ENCODE assay signal across 7 cellular contexts in genomic region chr16:81008151-81008789, GRCh38. TPM values are rescaled to one million over a fixed set of nuclear protein-coding genes. Genes with fewer than 3 reads are reported as not detected.
DNase-seq lines count a peak whose midpoint lies in the region; ATAC-seq, FAIRE-seq and TF ChIP-seq lines count a peak whose summit lies in the region.

No MANE protein-coding gene starts in this region.

- no peak for ATAC-seq in GM19351 (IDR thresholded peaks at IDR 0.05; ENCODE audit: unreplicated experiment)

- H3K27me3 ChIP-seq in HUES64 (ENCODE audit: insufficient read depth, low read length) (no peaks in the 10 kb centered on the region), keratinocyte (ENCODE audit: control insufficient read depth, extremely low read depth, insufficient read depth, low read length) (no peaks in the 10 kb centered on the region), stomach (no peaks in the 10 kb centered on the region)

- H3K9me1 ChIP-seq in keratinocyte (ENCODE audit: control insufficient read depth, extremely low read depth, insufficient read depth, low read length): peaks cover 3% of the 10 kb centered on the region

- H3K27ac ChIP-seq in HUES64 (ENCODE audit: low read depth, low read length): peak overlapping the region; percentile 92; the same call in 1 of the 2 replicates
- H3K27ac ChIP-seq in keratinocyte (ENCODE audit: control insufficient read depth, insufficient read depth, low read length): peak overlapping the region; percentile 99
- H3K27ac ChIP-seq in stomach: peak overlapping the region; percentile 95 to 99 (median 98)

- H3K4me3 ChIP-seq in HUES64 (ENCODE audit: low read length) (peak overlapping the region; percentile 78), keratinocyte (ENCODE audit: control insufficient read depth in 2 of 3, extremely low read depth in 1 of 3, insufficient read depth in 2 of 3, low read depth in 1 of 3, low read length in 3 of 3) (peak overlapping the region; percentile 79 to 90 (median 85)), stomach (peak overlapping the region; percentile 68 to 90 (median 88))

- no peaks in the 10 kb centered on the region for H3K9me3 Mint-ChIP-seq in activated naive CD8-positive, alpha-beta T cell (ENCODE audit: low read depth)

- no peak for TF ChIP-seq EP300 in stomach (IDR thresholded peaks at IDR 0.05)

- H3K27me3 Mint-ChIP-seq in activated naive CD8-positive, alpha-beta T cell: no peaks in the 10 kb centered on the region

- peak overlapping the region; percentile 100 for H3K27ac Mint-ChIP-seq in activated naive CD8-positive, alpha-beta T cell

- peaks cover 4% of the 10 kb centered on the region for H3K36me3 Mint-ChIP-seq in activated naive CD8-positive, alpha-beta T cell

- WGBS in HUES64: 85% methylated on average over 23 of the region's 28 CpGs
- WGBS in stomach, 5 donors: 56 to 68% (median 63%) methylated on average over 28 of the region's 28 CpGs

- H3K4me2 ChIP-seq in keratinocyte (ENCODE audit: control insufficient read depth, extremely low read depth, insufficient read depth, low read depth, low read length): peak overlapping the region; percentile 88

- TF ChIP-seq CTCF in keratinocyte (optimal IDR thresholded peaks at IDR 0.05 in 1 of 3, IDR thresholded peaks at IDR 0.05 in 1 of 3, conservative IDR thresholded peaks at IDR 0.05 in 1 of 3; ENCODE audit: extremely low read depth in 1 of 3, insufficient read depth in 2 of 3, low read length in 3 of 3) (no peak), stomach (IDR thresholded peaks at IDR 0.05) (no peak)

- intact Hi-C loops in stomach (cut with DNase I; ENCODE audit: low total_unique reads): no loop called here

- H3K36me3 ChIP-seq in HUES64 (ENCODE audit: insufficient read depth, low read length) (peaks cover 39% of the 10 kb centered on the region), keratinocyte (ENCODE audit: control insufficient read depth in 2 of 2, extremely low read depth in 1 of 2, insufficient read depth in 2 of 2, low read length in 2 of 2) (peaks cover under 1 to 6% of the 10 kb centered on the region in 2 experiments), stomach (peaks cover 0 to 14% (median 2%) of the 10 kb centered on the region in 4 donors)

- dilution Hi-C loops in keratinocyte (cut with MboI; ENCODE audit: extremely low pct_ligation_motif_present, low sequenced_read_pairs): no loop called here

- H4K20me1 ChIP-seq in keratinocyte (ENCODE audit: control insufficient read depth, extremely low read depth, insufficient read depth, low read length): no peaks in the 10 kb centered on the region

- H3K9me3 ChIP-seq in HUES64 (ENCODE audit: insufficient read depth, low read depth, low read length) (no peaks in the 10 kb centered on the region), keratinocyte (ENCODE audit: control insufficient read depth, low read depth, low read length) (no peaks in the 10 kb centered on the region), stomach (no peaks in the 10 kb centered on the region)

- FAIRE-seq in keratinocyte (lab: Jason Lieb, UNC): no peak

- H3K4me1 ChIP-seq in HUES64 (ENCODE audit: insufficient read depth, low read length) (peaks cover 14% of the 10 kb centered on the region), keratinocyte (ENCODE audit: control insufficient read depth, extremely low read depth, insufficient read depth, low read length) (peaks cover 18% of the 10 kb centered on the region), stomach (peaks cover 25 to 36% (median 33%) of the 10 kb centered on the region in 4 donors)

- H3K4me3 Mint-ChIP-seq in activated naive CD8-positive, alpha-beta T cell: peak overlapping the region; percentile 99

- H3K9ac ChIP-seq in HUES64 (ENCODE audit: low read depth, low read length): peak overlapping the region; percentile 100
- peak overlapping the region; percentile 98 for H3K9ac ChIP-seq in keratinocyte (ENCODE audit: control insufficient read depth, extremely low read depth, insufficient read depth, low read length)

- peaks cover 35% of the 10 kb centered on the region for H3K4me1 Mint-ChIP-seq in activated naive CD8-positive, alpha-beta T cell (ENCODE audit: low read depth)

- peak overlapping the region; percentile 85 for H2AFZ ChIP-seq in keratinocyte (ENCODE audit: control insufficient read depth, low read length)

- no peak for TF ChIP-seq POLR2A in stomach (IDR thresholded peaks at IDR 0.05)

- no peak for DNase-seq in keratinocyte (ENCODE audit: low read depth, low spot score)
- DNase-seq in stomach: no peak
- no peak for DNase-seq in HT-29 (ENCODE audit: low spot score)
- no peak for DNase-seq in NCI-H748 treated with DMSO at 0.1 percent for 48 hours (lab: John Stamatoyannopoulos, UW)

- H3K79me2 ChIP-seq in keratinocyte (ENCODE audit: control insufficient read depth, insufficient read depth, low read length): peaks cover 65% of the 10 kb centered on the region

RNA-seq across cellular contexts. Expression of gene CENPN, which starts 1.3 kb away (rescaled TPM):
- 57.7 TPM for polyA plus RNA-seq in HUES64 (2013, experiment 1 of 2)
- polyA plus RNA-seq in HUES64 (2013, experiment 2 of 2): 60.8 TPM
- 9.3 to 40.9 TPM (median 29.2 TPM) in 3 replicates for polyA plus RNA-seq in keratinocyte
- polyA plus RNA-seq in keratinocyte (2011; ENCODE audit: low read depth): 2.0 TPM
- polyA plus RNA-seq in keratinocyte (2011; cell fraction: cytosol; rRNA removed): 11.7 and 30.3 TPM in 2 replicates
- 7.5 and 8.1 TPM in 2 replicates for polyA plus RNA-seq in keratinocyte (2011; cell fraction: nucleus; rRNA removed)
- polyA plus RNA-seq in keratinocyte (2012; ENCODE audit: low replicate concordance): 8.4 and 31.7 TPM in 2 replicates
- 8.6 to 18.6 TPM (median 14.8 TPM) in 3 replicates for polyA minus RNA-seq in keratinocyte
- polyA minus RNA-seq in keratinocyte (2011; cell fraction: cytosol; rRNA and poly(A)+ RNA removed): 12.3 TPM
- polyA minus RNA-seq in keratinocyte (2011; cell fraction: nucleus; rRNA and poly(A)+ RNA removed): 7.1 and 8.8 TPM in 2 replicates
- 10 to 100 TPM in 2 of 5 donors, 1 to 10 TPM in 2, not detected in 1; 1.8 to 18.4 (median 9.3) TPM for total RNA-seq in stomach
- 10 to 100 TPM in 2 of 3 donors, 1 to 10 TPM in 1; 5.0 to 20.0 (median 13.2) TPM for polyA plus RNA-seq in stomach
- 45.9 and 64.4 TPM in 2 replicates for total RNA-seq in HT-29 (2014; rRNA removed; shearing (Covaris generic))

RNA-seq across cellular contexts. Expression of gene CMC2, which starts 1.6 kb away (rescaled TPM):
- 88.4 TPM for polyA plus RNA-seq in HUES64 (2013, experiment 1 of 2)
- polyA plus RNA-seq in HUES64 (2013, experiment 2 of 2): 98.6 TPM
- polyA plus RNA-seq in keratinocyte (82.4 to 92.2 TPM (median 91.8 TPM) in 3 replicates), stomach (100 to 1,000 TPM in 2 of 3 donors, 10 to 100 TPM in 1; 72.8 to 146 (median 116) TPM)
- polyA plus RNA-seq in keratinocyte (2011; ENCODE audit: low read depth): 101 TPM
- polyA plus RNA-seq in keratinocyte (2011; cell fraction: cytosol; rRNA removed): 80.9 and 85.1 TPM in 2 replicates
- 30.8 and 32.9 TPM in 2 replicates for polyA plus RNA-seq in keratinocyte (2011; cell fraction: nucleus; rRNA removed)
- polyA plus RNA-seq in keratinocyte (2012; ENCODE audit: low replicate concordance): 93.6 and 97.8 TPM in 2 replicates
- 12.5 to 29.6 TPM (median 17.9 TPM) in 3 replicates for polyA minus RNA-seq in keratinocyte
- polyA minus RNA-seq in keratinocyte (2011; cell fraction: cytosol; rRNA and poly(A)+ RNA removed): 24.2 TPM
- 15.8 and 23.4 TPM in 2 replicates for polyA minus RNA-seq in keratinocyte (2011; cell fraction: nucleus; rRNA and poly(A)+ RNA removed)
- total RNA-seq in stomach: 100 to 1,000 TPM in 1 of 5 donors, 10 to 100 TPM in 4; 10.4 to 149 (median 50.1) TPM
- total RNA-seq in HT-29 (2014; rRNA removed; shearing (Covaris generic)): 57.7 and 87.8 TPM in 2 replicates

RNA-seq across cellular contexts. Expression of gene ATMIN, which starts 27.4 kb away (rescaled TPM):
- polyA plus RNA-seq in HUES64 (2013, experiment 1 of 2): 53.2 TPM
- polyA plus RNA-seq in HUES64 (2013, experiment 2 of 2): 52.6 TPM
- polyA plus RNA-seq in keratinocyte (29.9 to 32.0 TPM (median 31.2 TPM) in 3 replicates), stomach (10 to 100 TPM in 2 of 3 donors, 1 to 10 TPM in 1; 9.6 to 17.9 (median 12.3) TPM)
- 125 TPM for polyA plus RNA-seq in keratinocyte (2011; ENCODE audit: low read depth)
- polyA plus RNA-seq in keratinocyte (2011; cell fraction: cytosol; rRNA removed): 22.2 and 44.5 TPM in 2 replicates
- polyA plus RNA-seq in keratinocyte (2011; cell fraction: nucleus; rRNA removed): 16.1 and 17.4 TPM in 2 replicates
- polyA plus RNA-seq in keratinocyte (2012; ENCODE audit: low replicate concordance): 21.9 and 29.4 TPM in 2 replicates
- polyA minus RNA-seq in keratinocyte: 16.7 to 41.3 TPM (median 39.4 TPM) in 3 replicates
- polyA minus RNA-seq in keratinocyte (2011; cell fraction: cytosol; rRNA and poly(A)+ RNA removed): 33.8 TPM
- polyA minus RNA-seq in keratinocyte (2011; cell fraction: nucleus; rRNA and poly(A)+ RNA removed): 10.3 and 23.6 TPM in 2 replicates
- 100 to 1,000 TPM in 1 of 5 donors, 10 to 100 TPM in 2, 1 to 10 TPM in 2; 1.8 to 102 (median 30.9) TPM for total RNA-seq in stomach
- 16.8 and 19.3 TPM in 2 replicates for total RNA-seq in HT-29 (2014; rRNA removed; shearing (Covaris generic))
